10 cellular contexts compared by ENCODE assay signal in the genomic region with DNA sequence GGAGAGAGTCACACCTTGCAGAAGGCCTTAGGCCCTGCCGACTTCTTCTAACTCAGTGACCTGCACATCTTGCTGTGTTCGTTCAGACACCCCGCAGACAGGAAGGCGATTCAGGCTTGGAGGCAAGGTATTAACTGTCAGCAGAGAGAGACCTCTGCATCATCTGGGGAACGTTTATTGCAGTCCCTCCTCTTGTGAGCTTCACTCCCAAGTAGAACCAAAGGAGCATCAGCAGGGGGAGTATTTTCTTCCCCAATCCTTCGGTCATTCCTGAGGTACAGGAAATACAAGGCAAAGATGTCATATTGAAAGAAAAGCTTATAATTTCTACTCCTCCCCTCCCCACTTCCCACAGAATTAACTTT.
DNase-seq lines count a peak whose midpoint lies in the region; ATAC-seq and TF ChIP-seq lines count a peak whose summit lies in the region.
"Had no signal": no experiment of that assay in that cellular context is flagged by ENCODE, and none has a peak within 500 bp of the region (broad histone marks: within the 10 kb centered on the region; RNA-seq: fewer than 3 reads in every experiment).

No MANE protein-coding gene starts in this region.

- no peak overlapping the region for H3K4me3 Mint-ChIP-seq in chondrocyte (ENCODE audit: unreplicated experiment)
- H3K4me3 Mint-ChIP-seq in activated T-cell treated with anti-CD3 and anti-CD28 coated beads, Interleukin-2, amount 50 U/mL, for 4 hours = no peak overlapping the region

- intact Hi-C loops in left lung (cut with DNase I) = no loop called here

- H3K27ac Mint-ChIP-seq in chondrocyte (ENCODE audit: unreplicated experiment) = no peak overlapping the region

- H3K9me3 Mint-ChIP-seq in chondrocyte (ENCODE audit: low read depth) = no peaks in the 10 kb centered on the region
- no peaks in the 10 kb centered on the region for H3K9me3 Mint-ChIP-seq in activated T-cell treated with anti-CD3 and anti-CD28 coated beads, Interleukin-2, amount 50 U/mL, for 4 hours

- no peaks in the 10 kb centered on the region for H3K27me3 ChIP-seq in H7 (ENCODE audit: control insufficient read depth, insufficient read depth, low read length)
- no peaks in the 10 kb centered on the region for H3K27me3 ChIP-seq in left lung
- H3K27me3 ChIP-seq in thoracic aorta (replicated peaks; ENCODE audit: insufficient read depth) = no peaks in the 10 kb centered on the region

- H3K27ac ChIP-seq in left lung = peak overlapping the region; percentile 21 to 46
- H3K27ac ChIP-seq in thoracic aorta = peak overlapping the region; percentile 69 to 79

- H3K9me3 ChIP-seq in left lung = no peaks in the 10 kb centered on the region
- H3K9me3 ChIP-seq in thoracic aorta = no peaks in the 10 kb centered on the region

- peaks cover 18% of the 10 kb centered on the region for H3K4me1 Mint-ChIP-seq in chondrocyte (ENCODE audit: low read depth)
- peaks cover 18% of the 10 kb centered on the region for H3K4me1 Mint-ChIP-seq in activated T-cell treated with anti-CD3 and anti-CD28 coated beads, Interleukin-2, amount 50 U/mL, for 4 hours (ENCODE audit: low read depth)

- H3K36me3 Mint-ChIP-seq in chondrocyte (ENCODE audit: low read depth) = no peaks in the 10 kb centered on the region
- no peaks in the 10 kb centered on the region for H3K36me3 Mint-ChIP-seq in activated T-cell treated with anti-CD3 and anti-CD28 coated beads, Interleukin-2, amount 50 U/mL, for 4 hours (ENCODE audit: insufficient read depth)

- H3K36me3 ChIP-seq in H7 (replicated peaks; ENCODE audit: control insufficient read depth, insufficient read depth, low read length) = no peaks in the 10 kb centered on the region
- no peaks in the 10 kb centered on the region for H3K36me3 ChIP-seq in left lung
- no peaks in the 10 kb centered on the region for H3K36me3 ChIP-seq in thoracic aorta

- H3K4me1 ChIP-seq in left lung = peaks cover 0 to 7% of the 10 kb centered on the region in 2 donors
- H3K4me1 ChIP-seq in thoracic aorta (ENCODE audit: control insufficient read depth in 1 of 2, low read depth in 2 of 2) = peaks cover 6 to 29% of the 10 kb centered on the region in 2 donors

- TF ChIP-seq CTCF in chondrocyte (IDR thresholded peaks at IDR 0.05) (peak; percentile 46), left lung (IDR thresholded peaks at IDR 0.05) (no peak), thoracic aorta (IDR thresholded peaks at IDR 0.05) (no peak)

- ATAC-seq in left lung (no peak), thoracic aorta (ENCODE audit: insufficient number of reproducible peaks, low FRiP score, low read depth) (no peak), GM19324 (IDR thresholded peaks at IDR 0.05; ENCODE audit: low FRiP score, unreplicated experiment) (no peak), GM21576 (IDR thresholded peaks at IDR 0.05; ENCODE audit: unreplicated experiment) (no peak)
- no peak for ATAC-seq in activated T-cell treated with anti-CD3 and anti-CD28 coated beads, Interleukin-2, amount 50 U/mL, for 4 hours
- ATAC-seq: activated CD4-positive, CD25-positive, alpha-beta regulatory T cell treated with anti-CD3 and anti-CD28 coated beads, Interleukin-2, amount 50 U/mL, for 24 hours had no signal

- DNase-seq in H7 (peak; percentile 46), chondrocyte (ENCODE audit: low spot score) (no peak), left lung (no peak), thoracic aorta (ENCODE audit: low spot score) (no peak), hypothalamus (lab: John Stamatoyannopoulos, UW) (no peak)
- DNase-seq in activated T-cell treated with anti-CD3 and anti-CD28 coated beads, Interleukin-2, amount 50 U/mL, for 4 hours = no peak
- DNase-seq: effector memory CD4-positive, alpha-beta T cell had no signal

- peaks cover 3% of the 10 kb centered on the region for H3K27me3 Mint-ChIP-seq in chondrocyte (ENCODE audit: low read depth)
- no peaks in the 10 kb centered on the region for H3K27me3 Mint-ChIP-seq in activated T-cell treated with anti-CD3 and anti-CD28 coated beads, Interleukin-2, amount 50 U/mL, for 4 hours (ENCODE audit: low read depth)

- no peak overlapping the region for H3K4me3 ChIP-seq in H7 (ENCODE audit: insufficient read depth, low read depth, low read length)
- no peak overlapping the region for H3K4me3 ChIP-seq in left lung
- peak overlapping the region; percentile 26 for H3K4me3 ChIP-seq in thoracic aorta
